In genomic region chr10:133453516-133454203, GRCh38 we compare ENCODE assay signal across 1 cellular context.
TF ChIP-seq lines count a peak whose summit lies in the region.

Gene SCART1 (plus strand): TSS chr10:133453945. CDS start chr10:133453998, 53 bp downstream.

TF ChIP-seq in HepG2, 621 proteins besides CTCF, POLR2A, EP300 and RAD21 (continued from another document):
- TF ChIP-seq THAP9 (CRISPR knock-in tag; IDR thresholded peaks at IDR 0.05; ENCODE audit: borderline replicate concordance): no peak
- no peak for TF ChIP-seq SIN3A (IDR thresholded peaks at IDR 0.05; ENCODE audit: borderline replicate concordance, low read depth, low read length)
- no peak for TF ChIP-seq IKZF4 (CRISPR knock-in tag; IDR thresholded peaks at IDR 0.05; ENCODE audit: borderline replicate concordance, low read depth, not compliant biosample characterization)
- no peak for TF ChIP-seq DMTF1 (CRISPR knock-in tag; IDR thresholded peaks at IDR 0.05)
- TF ChIP-seq ZNF609 (CRISPR knock-in tag; IDR thresholded peaks at IDR 0.05; ENCODE audit: borderline replicate concordance): no peak
- no peak for TF ChIP-seq USF2 (IDR thresholded peaks at IDR 0.05; ENCODE audit: low read depth, low read length)
- TF ChIP-seq USF2 (CRISPR knock-in tag; IDR thresholded peaks at IDR 0.05; ENCODE audit: borderline replicate concordance): no peak
- TF ChIP-seq ZNF605 (CRISPR knock-in tag; IDR thresholded peaks at IDR 0.05): no peak
- no peak for TF ChIP-seq ZSCAN12 (CRISPR knock-in tag; IDR thresholded peaks at IDR 0.05)
- no peak for TF ChIP-seq ZNF234 (CRISPR knock-in tag; conservative IDR thresholded peaks at IDR 0.05)
- TF ChIP-seq PRMT3 (CRISPR knock-in tag; IDR thresholded peaks at IDR 0.05; ENCODE audit: borderline replicate concordance, low read depth): no peak
- no peak for TF ChIP-seq ZMYM4 (CRISPR knock-in tag; IDR thresholded peaks at IDR 0.05)
TF ChIP-seq in HepG2: peak in this region for 0.
